In genomic region chr11:9001736-9002135, GRCh38 we compare ENCODE assay signal across 9 cellular contexts. TPM values are rescaled to one million over a fixed set of nuclear protein-coding genes. Genes with fewer than 3 reads are reported as not detected.
DNase-seq lines count a peak whose midpoint lies in the region; ATAC-seq, FAIRE-seq and TF ChIP-seq lines count a peak whose summit lies in the region.
"Had no signal": no experiment of that assay in that cellular context is flagged by ENCODE, and none has a peak within 500 bp of the region (broad histone marks: within the 10 kb centered on the region; RNA-seq: fewer than 3 reads in every experiment).

No MANE protein-coding gene starts in this region.

- no peak for DNase-seq in A549 (ENCODE audit: low read depth in 1 of 2, low spot score in 1 of 2)
- peak; percentile 58 for DNase-seq in activated CD8-positive, alpha-beta memory T cell treated with anti-CD3 and anti-CD28 coated beads, Interleukin-2, amount 50 U/mL, for 48 hours
- peak; percentile 86 for DNase-seq in iris pigment epithelial cell (ENCODE audit: low read depth)
- DNase-seq in NCI-H1092 (lab: John Stamatoyannopoulos, UW), result no peak
- no peak for DNase-seq in NCI-H1694 treated with DMSO at 0.1 percent for 48 hours (lab: John Stamatoyannopoulos, UW)
- no peak for DNase-seq in nephron progenitor cell
- DNase-seq: DND-41 had no signal

- no peak for TF ChIP-seq EP300 in A549 (IDR thresholded peaks at IDR 0.05)

- no peaks in the 10 kb centered on the region for H4K20me1 ChIP-seq in Loucy (ENCODE audit: insufficient read depth, low read length, poor library complexity, severe bottlenecking)

- H3K79me2 ChIP-seq in Loucy (ENCODE audit: insufficient read depth, low read length), result no peaks in the 10 kb centered on the region

- no peaks in the 10 kb centered on the region for H3F3A ChIP-seq in Loucy (ENCODE audit: low read depth)

- no peak overlapping the region for H3K4me2 ChIP-seq in A549
- H3K4me2 ChIP-seq in Loucy (ENCODE audit: low read depth, low read length, poor library complexity, severe bottlenecking), result no peak overlapping the region

- H3K4me1 ChIP-seq in A549 (peaks cover 4% of the 10 kb centered on the region; the same call in 1 of the 3 replicates), Loucy (ENCODE audit: insufficient read depth, low read length, poor library complexity, severe bottlenecking) (no peaks in the 10 kb centered on the region)

- TF ChIP-seq CTCF in A549 (IDR thresholded peaks at IDR 0.05), result no peak
- no peak for TF ChIP-seq CTCF in Loucy (conservative IDR thresholded peaks at IDR 0.05; ENCODE audit: low read length)
- TF ChIP-seq CTCF in nephron progenitor cell (IDR thresholded peaks at IDR 0.05), result no peak

- H3K27ac ChIP-seq in A549, result no peak overlapping the region

- no peak overlapping the region for H3K4me3 Mint-ChIP-seq in nephron progenitor cell

- no peaks in the 10 kb centered on the region for H3K36me3 Mint-ChIP-seq in nephron progenitor cell (ENCODE audit: low read depth)

- WGBS in A549 (ENCODE audit: missing lambda C conversion rate), result 66% methylated on average over 6 of the region's 6 CpGs

- H3K36me3 ChIP-seq in Loucy (ENCODE audit: insufficient read depth, low read length), result no peaks in the 10 kb centered on the region

- no peak for TF ChIP-seq RAD21 in A549 (conservative IDR thresholded peaks at IDR 0.05 in 1 of 2, IDR thresholded peaks at IDR 0.05 in 1 of 2)

- no peaks in the 10 kb centered on the region for H3K9me3 ChIP-seq in A549
- H3K9me3 ChIP-seq in Loucy (ENCODE audit: insufficient read depth, low read depth, low read length), result no peaks in the 10 kb centered on the region

- POLR2A ChIA-PET in A549 (lab: Yijun Ruan, JAX), result no interaction called here

- H3K9me3 Mint-ChIP-seq in nephron progenitor cell, result no peaks in the 10 kb centered on the region

- H3K9me2 ChIP-seq in Loucy (replicated peaks; ENCODE audit: low read depth, low read length), result no peaks in the 10 kb centered on the region

- peaks cover 83% of the 10 kb centered on the region for H3K27me3 Mint-ChIP-seq in nephron progenitor cell (ENCODE audit: low read depth, poor library complexity)

- no peak overlapping the region for H3K4me3 ChIP-seq in A549
- no peak overlapping the region for H3K4me3 ChIP-seq in Loucy (ENCODE audit: low read length, poor library complexity, severe bottlenecking)

- FAIRE-seq in A549 (lab: Jason Lieb, UNC), result no peak

- peaks cover 13% of the 10 kb centered on the region for H3K4me1 Mint-ChIP-seq in nephron progenitor cell

- no peak for TF ChIP-seq POLR2A in A549 (IDR thresholded peaks at IDR 0.05; ENCODE audit: low read length)

- H3K9ac ChIP-seq in Loucy (ENCODE audit: low read depth, low read length, poor library complexity, severe bottlenecking), result no peak overlapping the region

- CTCF ChIA-PET in A549 (lab: Yijun Ruan, JAX), result interaction anchor here (1.9 kb wide), 1 partner anchor 10 kb away, joined by 4 read pairs; no protein-coding TSS in a partner anchor

- H3K27me3 ChIP-seq in Loucy (ENCODE audit: insufficient read depth, low read length, poor library complexity, severe bottlenecking), result no peaks in the 10 kb centered on the region

- H3K27ac Mint-ChIP-seq in nephron progenitor cell, result no peak overlapping the region

- ATAC-seq in A549 (peak; percentile 13 to 30; a peak in 2 of 6 replicates), HG02642 (IDR thresholded peaks at IDR 0.05; ENCODE audit: poor library complexity, unreplicated experiment) (no peak)

- peak overlapping the region; percentile 84 for H2AFZ ChIP-seq in Loucy (ENCODE audit: low read length)

TF ChIP-seq in A549, 52 proteins besides CTCF, POLR2A, EP300 and RAD21:
- no peak for TF ChIP-seq CHD4 (IDR thresholded peaks at IDR 0.05; ENCODE audit: borderline replicate concordance)
- no peak for TF ChIP-seq MYC (IDR thresholded peaks at IDR 0.05; ENCODE audit: borderline replicate concordance, low read length)
- no peak for TF ChIP-seq FOSB (CRISPR knock-in tag; IDR thresholded peaks at IDR 0.05)
- TF ChIP-seq CBX2 (IDR thresholded peaks at IDR 0.05; ENCODE audit: borderline replicate concordance, low read depth), result no peak
- no peak for TF ChIP-seq NPAS2 (CRISPR knock-in tag; IDR thresholded peaks at IDR 0.05; ENCODE audit: borderline replicate concordance)
- TF ChIP-seq HOXA7 (CRISPR knock-in tag; IDR thresholded peaks at IDR 0.05), result no peak
- TF ChIP-seq NFE2L2 (conservative IDR thresholded peaks at IDR 0.05; ENCODE audit: low read length), result no peak
- TF ChIP-seq MAX (IDR thresholded peaks at IDR 0.05), result no peak
- no peak for TF ChIP-seq CHD2 (IDR thresholded peaks at IDR 0.05; ENCODE audit: low read length, partially characterized antibody)

RNA-seq across cellular contexts. Expression of gene NRIP3, which starts 2.1 kb away (rescaled TPM):
- polyA plus RNA-seq in A549 (2011; rRNA removed) (1.0 and 1.4 TPM in 2 replicates), A549 (2017; fragmentation: RNase III; extraction: RNeasy Plus Mini Kit Qiagen cat#74134 plus additional on column Dnase treatment) (0.49 to 0.96 TPM (median 0.57 TPM) in 3 replicates)
- 0.34 and 0.58 TPM in 2 replicates for polyA plus RNA-seq in A549 (2012; cell fraction: cytosol; rRNA removed)
- 0.37 and 0.60 TPM in 2 replicates for polyA plus RNA-seq in A549 (2012; cell fraction: nucleus; rRNA removed)
- polyA minus RNA-seq in A549 (2011; rRNA and poly(A)+ RNA removed), result 1.1 and 1.8 TPM in 2 replicates

RNA-seq across cellular contexts. Expression of gene TMEM9B, which starts 37.5 kb away (rescaled TPM):
- 43.4 and 47.3 TPM in 2 replicates for polyA plus RNA-seq in A549 (2011; rRNA removed)
- 14.2 and 15.6 TPM in 2 replicates for polyA plus RNA-seq in A549 (2012; cell fraction: cytosol; rRNA removed)
- polyA plus RNA-seq in A549 (2012; cell fraction: nucleus; rRNA removed), result 4.3 and 7.5 TPM in 2 replicates
- 34.6 to 37.1 TPM (median 35.1 TPM) in 3 replicates for polyA plus RNA-seq in A549 (2017; fragmentation: RNase III; extraction: RNeasy Plus Mini Kit Qiagen cat#74134 plus additional on column Dnase treatment)
- 14.6 and 19.4 TPM in 2 replicates for polyA minus RNA-seq in A549 (2011; rRNA and poly(A)+ RNA removed)

RNA-seq across cellular contexts. Expression of gene ASCL3, which starts 58.9 kb away (rescaled TPM):
- polyA plus RNA-seq in A549 (2011; rRNA removed) (not detected in 2 replicates), A549 (2017; fragmentation: RNase III; extraction: RNeasy Plus Mini Kit Qiagen cat#74134 plus additional on column Dnase treatment) (not detected in 3 replicates)
- not detected in 2 replicates for polyA plus RNA-seq in A549 (2012; cell fraction: cytosol; rRNA removed)
- not detected in 2 replicates for polyA plus RNA-seq in A549 (2012; cell fraction: nucleus; rRNA removed)
- not detected in 2 replicates for polyA minus RNA-seq in A549 (2011; rRNA and poly(A)+ RNA removed)

Comparison
In these comparisons a context has a peak if more than half of its experiments do, and no peak if none do; other contexts are left out.
1. DNase-seq: peak in activated CD8-positive, alpha-beta memory T cell treated with anti-CD3 and anti-CD28 coated beads, Interleukin-2, amount 50 U/mL, for 48 hours (single experiment) and iris pigment epithelial cell (single experiment); none in A549 (0 of 2), NCI-H1092 (single experiment), NCI-H1694 treated with DMSO at 0.1 percent for 48 hours (single experiment) and nephron progenitor cell (single experiment).